In the genomic region with DNA sequence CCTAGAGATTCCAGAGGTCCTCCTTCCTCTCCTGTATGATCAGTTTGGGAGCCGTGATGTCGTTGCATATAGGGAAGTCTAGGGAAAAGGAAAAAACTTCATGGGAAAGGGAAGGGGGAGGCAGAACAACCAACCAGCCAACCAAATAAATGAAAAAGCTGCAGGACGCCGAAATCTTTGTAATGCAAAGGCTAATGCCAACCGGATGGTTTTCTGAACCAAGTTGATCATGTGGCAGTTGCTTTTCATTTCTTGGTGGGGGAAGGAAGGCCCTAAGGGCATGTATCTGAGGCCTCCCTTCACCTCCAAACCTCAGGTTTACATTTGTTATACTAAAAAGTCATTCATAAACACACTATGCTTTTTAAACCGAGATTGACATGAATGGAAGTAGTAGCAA, we compare ENCODE assay signal across 31 cellular contexts.
DNase-seq lines count a peak whose midpoint lies in the region; ATAC-seq, FAIRE-seq and TF ChIP-seq lines count a peak whose summit lies in the region.
"Had no signal": no experiment of that assay in that cellular context is flagged by ENCODE, and none has a peak within 500 bp of the region (broad histone marks: within the 10 kb centered on the region; RNA-seq: fewer than 3 reads in every experiment).

No MANE protein-coding gene starts in this region.

- no peaks in the 10 kb centered on the region for H3K36me3 Mint-ChIP-seq in activated naive CD8-positive, alpha-beta T cell
- no peaks in the 10 kb centered on the region for H3K36me3 Mint-ChIP-seq in activated naive CD8-positive, alpha-beta T cell treated with anti-CD3 and anti-CD28 coated beads for 36 hours
- H3K36me3 Mint-ChIP-seq in astrocyte (ENCODE audit: low read depth, unreplicated experiment): no peaks in the 10 kb centered on the region

- no peaks in the 10 kb centered on the region for H3K9me3 Mint-ChIP-seq in activated naive CD8-positive, alpha-beta T cell (ENCODE audit: low read depth)
- no peaks in the 10 kb centered on the region for H3K9me3 Mint-ChIP-seq in activated naive CD8-positive, alpha-beta T cell treated with anti-CD3 and anti-CD28 coated beads for 36 hours
- H3K9me3 Mint-ChIP-seq in astrocyte (ENCODE audit: unreplicated experiment): no peaks in the 10 kb centered on the region
- H3K9me3 Mint-ChIP-seq: activated T-cell treated with anti-CD3 and anti-CD28 coated beads, Interleukin-2, amount 50 U/mL, for 72 hours; stimulated activated memory B cell treated with anti-CD40 and anti-IgM and Interleukin-4, amounts not matched to agents 10 μg/mL and 1 μg/mL and 100 μg/mL, for 72 hours had no signal

- no peaks in the 10 kb centered on the region for H3K27me3 Mint-ChIP-seq in activated naive CD8-positive, alpha-beta T cell
- H3K27me3 Mint-ChIP-seq in activated naive CD8-positive, alpha-beta T cell treated with anti-CD3 and anti-CD28 coated beads for 36 hours: no peaks in the 10 kb centered on the region
- no peaks in the 10 kb centered on the region for H3K27me3 Mint-ChIP-seq in astrocyte (ENCODE audit: low read depth, unreplicated experiment)
- H3K27me3 Mint-ChIP-seq: activated CD4-positive, alpha-beta T cell treated with anti-CD3 and anti-CD28 coated beads, Interleukin-2, amount 10 ng/mL, durations not matched to agents 7 days and 5 days; stimulated activated memory B cell treated with anti-CD40 and anti-IgM and Interleukin-4, amounts not matched to agents 10 μg/mL and 1 μg/mL and 100 μg/mL, for 72 hours had no signal

- H3K27ac ChIP-seq in astrocyte (ENCODE audit: low read depth, low read length) (no peak overlapping the region), iPS-18a (ENCODE audit: low read length) (peak overlapping the region; percentile 41)
- H3K27ac ChIP-seq: 22Rv1, neutrophil, prostate gland, sigmoid colon, WERI-Rb-1 had no signal

- no peak for TF ChIP-seq CTCF in astrocyte (IDR thresholded peaks at IDR 0.05; ENCODE audit: insufficient read depth, low read depth, low read length)

- peaks cover 51% of the 10 kb centered on the region for H4K20me1 ChIP-seq in astrocyte (ENCODE audit: insufficient read depth, low read length)

- no peaks in the 10 kb centered on the region for H3K36me3 ChIP-seq in astrocyte (ENCODE audit: insufficient read depth, low read length)
- no peaks in the 10 kb centered on the region for H3K36me3 ChIP-seq in iPS-18a (ENCODE audit: control insufficient read depth, low read depth, low read length)
- H3K36me3 ChIP-seq: neutrophil, prostate gland, sigmoid colon, WERI-Rb-1 had no signal

- H3K4me1 Mint-ChIP-seq in activated naive CD8-positive, alpha-beta T cell (ENCODE audit: low read depth): peaks cover 71% of the 10 kb centered on the region
- H3K4me1 Mint-ChIP-seq in activated naive CD8-positive, alpha-beta T cell treated with anti-CD3 and anti-CD28 coated beads for 36 hours: peaks cover 51% of the 10 kb centered on the region
- peaks cover 48% of the 10 kb centered on the region for H3K4me1 Mint-ChIP-seq in astrocyte (ENCODE audit: low read depth, unreplicated experiment)

- H3K9ac ChIP-seq in astrocyte (ENCODE audit: low read length): no peak overlapping the region
- peak overlapping the region; percentile 24 for H3K9ac ChIP-seq in iPS-18a (ENCODE audit: low read length)
- H3K9ac ChIP-seq: SK-N-SH had no signal

- H3K27ac Mint-ChIP-seq in activated naive CD8-positive, alpha-beta T cell: peak overlapping the region; percentile 61
- no peak overlapping the region for H3K27ac Mint-ChIP-seq in activated naive CD8-positive, alpha-beta T cell treated with anti-CD3 and anti-CD28 coated beads for 36 hours
- H3K27ac Mint-ChIP-seq in astrocyte (ENCODE audit: unreplicated experiment): no peak overlapping the region
- H3K27ac Mint-ChIP-seq: activated CD4-positive, alpha-beta T cell treated with anti-CD3 and anti-CD28 coated beads, Interleukin-2, amount 10 ng/mL, durations not matched to agents 7 days and 5 days; activated T-cell treated with anti-CD3 and anti-CD28 coated beads, Interleukin-2, amount 50 U/mL, for 72 hours; stimulated activated memory B cell treated with anti-CD40 and anti-IgM and Interleukin-4, amounts not matched to agents 10 μg/mL and 1 μg/mL and 100 μg/mL, for 72 hours had no signal

- no peaks in the 10 kb centered on the region for H3K9me3 ChIP-seq in astrocyte (ENCODE audit: insufficient read depth, low read depth, low read length)
- H3K9me3 ChIP-seq in iPS-18a (ENCODE audit: control insufficient read depth, low read depth, low read length): no peaks in the 10 kb centered on the region
- H3K9me3 ChIP-seq: neutrophil, prostate gland, sigmoid colon, SK-N-SH had no signal

- peaks cover 80% of the 10 kb centered on the region for H3K79me2 ChIP-seq in astrocyte (ENCODE audit: insufficient read depth, low read length)

- no peak for DNase-seq in activated naive CD8-positive, alpha-beta T cell treated with anti-CD3 and anti-CD28 coated beads for 36 hours
- DNase-seq in astrocyte (ENCODE audit: low read depth) (no peak), T-helper 2 cell (no peak), left ventricle myocardium superior (no peak), NCI-H146 treated with DMSO at 0.1 percent for 48 hours (lab: John Stamatoyannopoulos, UW; ENCODE audit: unreplicated experiment) (no peak), T1000 (lab: John Stamatoyannopoulos, UW) (no peak)
- DNase-seq: activated CD4-positive, alpha-beta T cell treated with anti-CD3 and anti-CD28 coated beads, Interleukin-2, amount 10 ng/mL, durations not matched to agents 7 days and 5 days; activated naive CD4-positive, alpha-beta T cell treated with Interleukin-2 at 50 U/mL for 16 hours; activated T-cell treated with anti-CD3 and anti-CD28 coated beads, Interleukin-2, amount 50 U/mL, for 72 hours; amniotic stem cell; Calu3; DND-41; effector CD8-positive, alpha-beta T cell; erythroblast; H7; NCI-H1105; NCI-H2029 treated with DMSO at 0.1 percent for 48 hours; NCI-H226; sigmoid colon; SK-N-SH; stimulated activated CD4-positive, alpha-beta T cell treated with anti-CD3 and anti-CD28 coated beads, Interleukin-4, amount 100 ng/mL, for 4 hours; WERI-Rb-1 had no signal

- H3K4me1 ChIP-seq in astrocyte (ENCODE audit: insufficient read depth, low read length): peaks cover 31% of the 10 kb centered on the region
- peaks cover 51% of the 10 kb centered on the region for H3K4me1 ChIP-seq in iPS-18a (ENCODE audit: control insufficient read depth, low read depth, low read length)
- H3K4me1 ChIP-seq: prostate gland had no signal

- no peak for FAIRE-seq in astrocyte (lab: Jason Lieb, UNC)
- FAIRE-seq: bronchial epithelial cell, colon, RCC 7860 had no signal

- no peak overlapping the region for H2AFZ ChIP-seq in astrocyte (ENCODE audit: low read depth, low read length)

- intact Hi-C loops in left ventricle myocardium superior (cut with micrococcal nuclease): no loop called here

- no peak overlapping the region for H3K4me2 ChIP-seq in astrocyte (ENCODE audit: low read length)
- H3K4me2 ChIP-seq: SK-N-SH had no signal

- ATAC-seq in left ventricle myocardium superior: no peak
- ATAC-seq: activated T-cell treated with anti-CD3 and anti-CD28 coated beads, Interleukin-2, amount 50 U/mL, for 72 hours; stimulated activated memory B cell treated with anti-CD40 and anti-IgM and Interleukin-4, amounts not matched to agents 10 μg/mL and 1 μg/mL and 100 μg/mL, for 72 hours had no signal

- H3K4me3 ChIP-seq in astrocyte (ENCODE audit: insufficient read depth, low read depth, low read length) (no peak overlapping the region), iPS-18a (ENCODE audit: low read length) (peak overlapping the region; percentile 28)
- H3K4me3 ChIP-seq: prostate gland, sigmoid colon had no signal

- H3K27me3 ChIP-seq in astrocyte (ENCODE audit: insufficient read depth, low read length) (no peaks in the 10 kb centered on the region), iPS-18a (ENCODE audit: control insufficient read depth, insufficient read depth, low read length) (no peaks in the 10 kb centered on the region)
- H3K27me3 ChIP-seq: neutrophil, sigmoid colon had no signal

- no peak overlapping the region for H3K4me3 Mint-ChIP-seq in activated naive CD8-positive, alpha-beta T cell
- H3K4me3 Mint-ChIP-seq in activated naive CD8-positive, alpha-beta T cell treated with anti-CD3 and anti-CD28 coated beads for 36 hours: no peak overlapping the region
- H3K4me3 Mint-ChIP-seq in astrocyte (ENCODE audit: unreplicated experiment): peak overlapping the region; percentile 7
- H3K4me3 Mint-ChIP-seq: activated CD4-positive, alpha-beta T cell treated with anti-CD3 and anti-CD28 coated beads, Interleukin-2, amount 10 ng/mL, durations not matched to agents 7 days and 5 days; activated T-cell treated with anti-CD3 and anti-CD28 coated beads, Interleukin-2, amount 50 U/mL, for 72 hours; stimulated activated memory B cell treated with anti-CD40 and anti-IgM and Interleukin-4, amounts not matched to agents 10 μg/mL and 1 μg/mL and 100 μg/mL, for 72 hours had no signal
